In the genomic region with DNA sequence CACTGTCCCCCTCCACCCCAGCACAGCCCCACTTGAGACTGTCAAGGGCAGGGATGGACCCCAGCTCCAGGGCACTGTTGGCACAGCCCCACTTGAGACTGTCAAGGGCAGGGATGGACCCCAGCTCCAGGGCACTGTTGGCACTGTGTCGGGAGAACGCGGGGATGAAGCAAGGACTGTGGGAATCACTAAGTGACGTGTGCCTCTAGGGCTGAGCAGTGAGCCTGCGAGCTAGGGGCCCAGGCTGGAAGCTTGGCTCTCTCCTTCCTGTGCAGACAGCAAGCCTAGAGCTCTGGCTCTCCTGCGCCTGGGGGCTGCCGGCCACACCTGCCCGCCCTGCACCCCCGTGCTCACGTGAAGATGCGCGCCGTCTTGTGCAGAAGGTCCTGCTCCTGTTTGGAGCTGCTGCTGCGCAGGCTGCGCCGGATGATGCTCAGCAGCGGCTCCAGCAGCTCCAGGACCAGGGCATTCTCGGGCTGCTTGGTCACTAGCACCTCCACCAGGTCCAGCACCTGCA, we compare ENCODE assay signal across 28 cellular contexts. TPM values are rescaled to one million over a fixed set of nuclear protein-coding genes. Genes with fewer than 3 reads are reported as not detected.
"Had no signal": no experiment of that assay in that cellular context is flagged by ENCODE, and none has a peak within 500 bp of the region (broad histone marks: within the 10 kb centered on the region; RNA-seq: fewer than 3 reads in every experiment).

No MANE protein-coding gene starts in this region.

- DNase-seq: activated CD4-positive, alpha-beta T cell treated with anti-CD3 and anti-CD28 coated beads, Interleukin-2, amount 10 ng/mL, durations not matched to agents 24 days and 14 days; activated CD4-positive, alpha-beta T cell treated with anti-CD3 and anti-CD28 coated beads, Interleukin-2, amount 50 U/mL, for 48 hours; activated CD8-positive, alpha-beta memory T cell treated with anti-CD3 and anti-CD28 coated beads, Interleukin-2, amount 10 ng/mL, durations not matched to agents 7 days and 5 days; activated gamma-delta T cell; activated naive CD4-positive, alpha-beta T cell treated with anti-CD3 and anti-CD28 coated beads, Interleukin-2, amount 10 ng/mL, durations not matched to agents 7 days and 5 days; activated naive CD8-positive, alpha-beta T cell treated with anti-CD3 and anti-CD28 coated beads for 36 hours; activated T-cell treated with anti-CD3 and anti-CD28 coated beads, Interleukin-2, amount 50 U/mL, for 4 hours; IMR-90; KG1; NCI-H1048; NCI-H1417; NCI-H1930; NCI-H2171; NCI-H2227 treated with DMSO at 0.1 percent for 48 hours; NCI-H446 treated with DMSO at 0.1 percent for 48 hours; NCI-H524 treated with DMSO at 0.1 percent for 48 hours; NCI-H774; OCI-M1; RPMI8226; SHP77 treated with DMSO at 0.1 percent for 48 hours had no signal

- H3K27ac Mint-ChIP-seq: activated CD4-positive, alpha-beta T cell treated with anti-CD3 and anti-CD28 coated beads, Interleukin-2, amount 10 ng/mL, durations not matched to agents 24 days and 14 days; activated CD8-positive, alpha-beta memory T cell treated with anti-CD3 and anti-CD28 coated beads, Interleukin-2, amount 10 ng/mL, durations not matched to agents 7 days and 5 days; activated naive CD4-positive, alpha-beta T cell treated with anti-CD3 and anti-CD28 coated beads, Interleukin-2, amount 10 ng/mL, durations not matched to agents 7 days and 5 days; activated naive CD8-positive, alpha-beta T cell treated with anti-CD3 and anti-CD28 coated beads for 36 hours; activated T-helper 17 cell treated with anti-CD3 and anti-CD28 coated beads, Interleukin-2, amount 50 U/mL, for 72 hours; T-helper 1 cell treated with Interleukin-12 subunit alpha and Interleukin-12 subunit beta and Interleukin-4 antibody, amounts not matched to agents 30 μg/mL and 1 μg/mL, for 36 hours had no signal

- H3K9me3 Mint-ChIP-seq: activated CD4-positive, alpha-beta T cell treated with anti-CD3 and anti-CD28 coated beads, Interleukin-2, amount 10 ng/mL, durations not matched to agents 24 days and 14 days; activated naive CD4-positive, alpha-beta T cell treated with anti-CD3 and anti-CD28 coated beads, Interleukin-2, amount 10 ng/mL, durations not matched to agents 7 days and 5 days; activated naive CD8-positive, alpha-beta T cell treated with anti-CD3 and anti-CD28 coated beads for 36 hours; activated T-cell treated with anti-CD3 and anti-CD28 coated beads, Interleukin-2, amount 50 U/mL, for 4 hours; activated T-helper 17 cell treated with anti-CD3 and anti-CD28 coated beads, Interleukin-2, amount 50 U/mL, for 72 hours; T-helper 1 cell treated with Interleukin-12 subunit alpha and Interleukin-12 subunit beta and Interleukin-4 antibody, amounts not matched to agents 30 μg/mL and 1 μg/mL, for 36 hours had no signal

- H3K4me3 Mint-ChIP-seq: activated CD4-positive, alpha-beta T cell treated with anti-CD3 and anti-CD28 coated beads, Interleukin-2, amount 10 ng/mL, durations not matched to agents 24 days and 14 days; activated CD8-positive, alpha-beta memory T cell treated with anti-CD3 and anti-CD28 coated beads, Interleukin-2, amount 10 ng/mL, durations not matched to agents 7 days and 5 days; activated naive CD4-positive, alpha-beta T cell treated with anti-CD3 and anti-CD28 coated beads, Interleukin-2, amount 10 ng/mL, durations not matched to agents 7 days and 5 days; activated naive CD8-positive, alpha-beta T cell treated with anti-CD3 and anti-CD28 coated beads for 36 hours; activated T-cell treated with anti-CD3 and anti-CD28 coated beads, Interleukin-2, amount 50 U/mL, for 4 hours; activated T-helper 17 cell treated with anti-CD3 and anti-CD28 coated beads, Interleukin-2, amount 50 U/mL, for 72 hours; T-helper 1 cell treated with Interleukin-12 subunit alpha and Interleukin-12 subunit beta and Interleukin-4 antibody, amounts not matched to agents 30 μg/mL and 1 μg/mL, for 36 hours had no signal

- ATAC-seq: activated CD4-positive, CD25-positive, alpha-beta regulatory T cell treated with anti-CD3 and anti-CD28 coated beads, Interleukin-2, amount 50 U/mL, for 24 hours; activated CD8-positive, alpha-beta memory T cell treated with anti-CD3 and anti-CD28 coated beads, Interleukin-2, amount 10 ng/mL, durations not matched to agents 7 days and 5 days; activated T-cell treated with anti-CD3 and anti-CD28 coated beads, Interleukin-2, amount 50 U/mL, for 4 hours; activated T-helper 17 cell treated with anti-CD3 and anti-CD28 coated beads, Interleukin-2, amount 50 U/mL, for 72 hours; Panc1 had no signal

- H3K27me3 Mint-ChIP-seq: activated CD4-positive, alpha-beta T cell treated with anti-CD3 and anti-CD28 coated beads, Interleukin-2, amount 10 ng/mL, durations not matched to agents 24 days and 14 days; activated CD8-positive, alpha-beta memory T cell treated with anti-CD3 and anti-CD28 coated beads, Interleukin-2, amount 10 ng/mL, durations not matched to agents 7 days and 5 days; activated naive CD4-positive, alpha-beta T cell treated with anti-CD3 and anti-CD28 coated beads, Interleukin-2, amount 10 ng/mL, durations not matched to agents 7 days and 5 days; activated naive CD8-positive, alpha-beta T cell treated with anti-CD3 and anti-CD28 coated beads for 36 hours; activated T-helper 17 cell treated with anti-CD3 and anti-CD28 coated beads, Interleukin-2, amount 50 U/mL, for 72 hours had no signal

- H3K4me1 Mint-ChIP-seq: activated CD4-positive, alpha-beta T cell treated with anti-CD3 and anti-CD28 coated beads, Interleukin-2, amount 10 ng/mL, durations not matched to agents 24 days and 14 days; activated CD8-positive, alpha-beta memory T cell treated with anti-CD3 and anti-CD28 coated beads, Interleukin-2, amount 10 ng/mL, durations not matched to agents 7 days and 5 days; activated naive CD4-positive, alpha-beta T cell treated with anti-CD3 and anti-CD28 coated beads, Interleukin-2, amount 10 ng/mL, durations not matched to agents 7 days and 5 days; activated naive CD8-positive, alpha-beta T cell treated with anti-CD3 and anti-CD28 coated beads for 36 hours; activated T-helper 17 cell treated with anti-CD3 and anti-CD28 coated beads, Interleukin-2, amount 50 U/mL, for 72 hours had no signal

RNA-seq across cellular contexts. Expression of a gene that starts 16.2 kb away (rescaled TPM):
- total RNA-seq: activated CD4-positive, alpha-beta T cell treated with anti-CD3 and anti-CD28 coated beads, Interleukin-2, amount 10 ng/mL, durations not matched to agents 24 days and 14 days; activated CD8-positive, alpha-beta memory T cell treated with anti-CD3 and anti-CD28 coated beads, Interleukin-2, amount 10 ng/mL, durations not matched to agents 7 days and 5 days; activated naive CD8-positive, alpha-beta T cell treated with anti-CD3 and anti-CD28 coated beads for 36 hours; activated T-cell treated with anti-CD3 and anti-CD28 coated beads, Interleukin-2, amount 50 U/mL, for 4 hours; activated T-helper 17 cell treated with anti-CD3 and anti-CD28 coated beads, Interleukin-2, amount 50 U/mL, for 72 hours; cardiac septum; IMR-90; LHCN-M2; M059J; SK-MEL-5 had no signal
- polyA plus RNA-seq: IMR-90 had no signal

RNA-seq across cellular contexts. Expression of a gene that starts 40.1 kb away (rescaled TPM):
- total RNA-seq: activated CD4-positive, alpha-beta T cell treated with anti-CD3 and anti-CD28 coated beads, Interleukin-2, amount 10 ng/mL, durations not matched to agents 24 days and 14 days; activated CD8-positive, alpha-beta memory T cell treated with anti-CD3 and anti-CD28 coated beads, Interleukin-2, amount 10 ng/mL, durations not matched to agents 7 days and 5 days; activated naive CD8-positive, alpha-beta T cell treated with anti-CD3 and anti-CD28 coated beads for 36 hours; activated T-cell treated with anti-CD3 and anti-CD28 coated beads, Interleukin-2, amount 50 U/mL, for 4 hours; activated T-helper 17 cell treated with anti-CD3 and anti-CD28 coated beads, Interleukin-2, amount 50 U/mL, for 72 hours; IMR-90; LHCN-M2; M059J had no signal
- polyA plus RNA-seq: IMR-90 had no signal

RNA-seq across cellular contexts. Expression of a gene that starts 45.5 kb away (rescaled TPM):
- polyA plus RNA-seq: IMR-90 had no signal
